10 cellular contexts compared by ENCODE assay signal in genomic region chr18:2173464-2173863, GRCh38.
DNase-seq lines count a peak whose midpoint lies in the region; ATAC-seq and TF ChIP-seq lines count a peak whose summit lies in the region.
"Had no signal": no experiment of that assay in that cellular context is flagged by ENCODE, and none has a peak within 500 bp of the region (broad histone marks: within the 10 kb centered on the region; RNA-seq: fewer than 3 reads in every experiment).

No MANE protein-coding gene starts in this region.

- CTCF ChIA-PET in HEK293 (lab: Yijun Ruan, JAX) (interaction anchor here (0.8 kb wide), 1 partner anchor 68 kb away, joined by 4 read pairs; no protein-coding TSS in a partner anchor), RWPE1 (lab: Yijun Ruan, JAX) (interaction anchor here (1.0 kb wide), 1 partner anchor 15 kb away, joined by 5 read pairs; no protein-coding TSS in a partner anchor), GM10248 (lab: Yijun Ruan, JAX) (interaction anchor here (0.9 kb wide), 1 partner anchor 67 kb away, joined by 3 read pairs; no protein-coding TSS in a partner anchor)
- CTCF ChIA-PET in activated naive CD4-positive, alpha-beta T cell treated with anti-CD3 and anti-CD28 coated beads for 36 hours (lab: Charles Lee): interaction anchor here (1.2 kb wide), 1 partner anchor 9 kb away, joined by 3 read pairs; no protein-coding TSS in a partner anchor

- no peak overlapping the region for H2BK120ac ChIP-seq in trophoblast cell (ENCODE audit: insufficient read depth, low read length, poor library complexity)

- no peaks in the 10 kb centered on the region for H3K27me3 ChIP-seq in trophoblast cell (ENCODE audit: insufficient read depth, low read length)

- no peak overlapping the region for H4K91ac ChIP-seq in trophoblast cell (ENCODE audit: low read depth, low read length)

- POLR2A ChIA-PET in HEK293 (lab: Yijun Ruan, JAX): no interaction called here
- POLR2A ChIA-PET in RWPE1 (lab: Yijun Ruan, JAX; ENCODE audit: low non-redundant PET): no interaction called here
- POLR2A ChIA-PET in GM10248 (lab: Yijun Ruan, JAX): no interaction called here

- H3K4me3 Mint-ChIP-seq in activated T-cell treated with anti-CD3 and anti-CD28 coated beads, Interleukin-2, amount 50 U/mL, for 4 hours: no peak overlapping the region
- no peak overlapping the region for H3K4me3 Mint-ChIP-seq in activated naive CD4-positive, alpha-beta T cell treated with anti-CD3 and anti-CD28 coated beads for 36 hours
- H3K4me3 Mint-ChIP-seq: central memory CD8-positive, alpha-beta T cell had no signal

- no peak overlapping the region for H2AK5ac ChIP-seq in trophoblast cell (ENCODE audit: low read length)

- intact Hi-C loops in activated naive CD4-positive, alpha-beta T cell treated with anti-CD3 and anti-CD28 coated beads for 36 hours (cut with micrococcal nuclease): no loop called here

- H3K4me1 Mint-ChIP-seq in activated T-cell treated with anti-CD3 and anti-CD28 coated beads, Interleukin-2, amount 50 U/mL, for 4 hours (ENCODE audit: low read depth): no peaks in the 10 kb centered on the region
- no peaks in the 10 kb centered on the region for H3K4me1 Mint-ChIP-seq in activated naive CD4-positive, alpha-beta T cell treated with anti-CD3 and anti-CD28 coated beads for 36 hours (ENCODE audit: low read depth)
- H3K4me1 Mint-ChIP-seq: central memory CD8-positive, alpha-beta T cell had no signal

- DNase-seq in RWPE1 (ENCODE audit: low spot score) (peak; percentile 40), fibroblast of mammary gland (ENCODE audit: low read depth) (peak; percentile 83), trophoblast cell (peak; percentile 86 to 89), GM10248 (ENCODE audit: extremely low spot score) (no peak), GM03348 (ENCODE audit: low spot score) (no peak)
- no peak for DNase-seq in activated T-cell treated with anti-CD3 and anti-CD28 coated beads, Interleukin-2, amount 50 U/mL, for 4 hours
- no peak for DNase-seq in activated naive CD4-positive, alpha-beta T cell treated with anti-CD3 and anti-CD28 coated beads for 36 hours
- DNase-seq: hippocampal formation had no signal

- no peak for TF ChIP-seq CTCF in HEK293 (tag by site-specific recombination; IDR thresholded peaks at IDR 0.05)
- TF ChIP-seq CTCF in RWPE1 (conservative IDR thresholded peaks at IDR 0.05; ENCODE audit: low read depth): no peak
- no peak for TF ChIP-seq CTCF in fibroblast of mammary gland (conservative IDR thresholded peaks at IDR 0.05; ENCODE audit: control insufficient read depth, insufficient read depth, low read depth, low read length)
- TF ChIP-seq CTCF in GM10248 (IDR thresholded peaks at IDR 0.05; ENCODE audit: control extremely low read depth, extremely low read depth, low read depth, missing control alignments): no peak

- H3K27ac Mint-ChIP-seq in activated naive CD4-positive, alpha-beta T cell treated with anti-CD3 and anti-CD28 coated beads for 36 hours: no peak overlapping the region

- H3K4me1 ChIP-seq in HEK293 (ENCODE audit: control insufficient read depth, insufficient read depth, low read length) (no peaks in the 10 kb centered on the region), trophoblast cell (ENCODE audit: control insufficient read depth in 1 of 2, insufficient read depth in 2 of 2, low read length in 2 of 2) (peaks cover 0 to 3% of the 10 kb centered on the region in 2 experiments)

- no peak overlapping the region for H3K18ac ChIP-seq in trophoblast cell (ENCODE audit: low read length)

- H3K36me3 ChIP-seq in HEK293 (ENCODE audit: control insufficient read depth in 2 of 2, insufficient read depth in 1 of 2, low read length in 2 of 2): no peaks in the 10 kb centered on the region
- no peaks in the 10 kb centered on the region for H3K36me3 ChIP-seq in trophoblast cell (ENCODE audit: control insufficient read depth in 1 of 2, insufficient read depth in 2 of 2, low read length in 2 of 2)

- no peaks in the 10 kb centered on the region for H3K79me2 ChIP-seq in trophoblast cell (ENCODE audit: control insufficient read depth, insufficient read depth, low read length, poor library complexity)

- WGBS in trophoblast cell (ENCODE audit: extremely low coverage, insufficient coverage, insufficient read length): no CpG with 5 or more reads among the region's 4 CpGs

- no peak overlapping the region for H3K14ac ChIP-seq in trophoblast cell (ENCODE audit: low read length)

- H3K9me3 Mint-ChIP-seq in activated T-cell treated with anti-CD3 and anti-CD28 coated beads, Interleukin-2, amount 50 U/mL, for 4 hours: no peaks in the 10 kb centered on the region
- H3K9me3 Mint-ChIP-seq in activated naive CD4-positive, alpha-beta T cell treated with anti-CD3 and anti-CD28 coated beads for 36 hours: no peaks in the 10 kb centered on the region
- H3K9me3 Mint-ChIP-seq: central memory CD8-positive, alpha-beta T cell had no signal

- no peak overlapping the region for H3K4me3 ChIP-seq in HEK293 (ENCODE audit: low read depth, low read length)
- no peak overlapping the region for H3K4me3 ChIP-seq in fibroblast of mammary gland (ENCODE audit: control insufficient read depth, low read depth, low read length)
- H3K4me3 ChIP-seq in trophoblast cell (ENCODE audit: low read depth, low read length): no peak overlapping the region

- H3K27ac ChIP-seq in HEK293 (ENCODE audit: extremely low read depth, low read depth, low read length): no peak overlapping the region
- no peak overlapping the region for H3K27ac ChIP-seq in RWPE1
- H3K27ac ChIP-seq in trophoblast cell (ENCODE audit: low read depth, low read length): no peak overlapping the region

- peaks cover 3% of the 10 kb centered on the region for H3K79me1 ChIP-seq in trophoblast cell (ENCODE audit: low read length)

- peaks cover 2% of the 10 kb centered on the region for H3K27me3 Mint-ChIP-seq in activated T-cell treated with anti-CD3 and anti-CD28 coated beads, Interleukin-2, amount 50 U/mL, for 4 hours (ENCODE audit: low read depth)
- H3K27me3 Mint-ChIP-seq in activated naive CD4-positive, alpha-beta T cell treated with anti-CD3 and anti-CD28 coated beads for 36 hours (ENCODE audit: low read depth): peaks cover 3% of the 10 kb centered on the region
- H3K27me3 Mint-ChIP-seq: central memory CD8-positive, alpha-beta T cell had no signal

- no peaks in the 10 kb centered on the region for H3K36me3 Mint-ChIP-seq in activated T-cell treated with anti-CD3 and anti-CD28 coated beads, Interleukin-2, amount 50 U/mL, for 4 hours (ENCODE audit: insufficient read depth)
- no peaks in the 10 kb centered on the region for H3K36me3 Mint-ChIP-seq in activated naive CD4-positive, alpha-beta T cell treated with anti-CD3 and anti-CD28 coated beads for 36 hours (ENCODE audit: low read depth)

- H2BK5ac ChIP-seq in trophoblast cell (ENCODE audit: low read depth, low read length, poor library complexity): no peak overlapping the region

- no peak overlapping the region for H4K8ac ChIP-seq in trophoblast cell (ENCODE audit: low read depth, low read length)

- ATAC-seq in activated T-cell treated with anti-CD3 and anti-CD28 coated beads, Interleukin-2, amount 50 U/mL, for 4 hours: no peak

- no peak overlapping the region for H2AFZ ChIP-seq in trophoblast cell (ENCODE audit: insufficient read depth, low read length, poor library complexity)

- no peak overlapping the region for H3K9ac ChIP-seq in trophoblast cell (ENCODE audit: low read length)

- H2BK12ac ChIP-seq in trophoblast cell (ENCODE audit: low read length): no peak overlapping the region

- H3K9me3 ChIP-seq in HEK293 (ENCODE audit: control insufficient read depth, insufficient read depth, low read depth, low read length) (no peaks in the 10 kb centered on the region), trophoblast cell (ENCODE audit: insufficient read depth, low read depth, low read length) (no peaks in the 10 kb centered on the region)

- no peak overlapping the region for H3K4me2 ChIP-seq in trophoblast cell (ENCODE audit: low read length)

- H4K12ac ChIP-seq in trophoblast cell (ENCODE audit: low read depth, low read length): no peak overlapping the region

- no peak overlapping the region for H3K4ac ChIP-seq in trophoblast cell (ENCODE audit: low read depth, low read length)

- no peak overlapping the region for H3K23ac ChIP-seq in trophoblast cell (ENCODE audit: low read length)

TF ChIP-seq in HEK293, 187 proteins besides CTCF, POLR2A, EP300 and RAD21 (continues in another document):
- TF ChIP-seq ZNF660 (tag by site-specific recombination; IDR thresholded peaks at IDR 0.05) (peak; percentile 22; the same call in 1 of the 2 replicates), ZNF777 (tag by site-specific recombination; IDR thresholded peaks at IDR 0.05; ENCODE audit: borderline replicate concordance) (no peak), HOXD13 (CRISPR knock-in tag; IDR thresholded peaks at IDR 0.05; ENCODE audit: borderline replicate concordance) (no peak), ZNF37A (tag by site-specific recombination; IDR thresholded peaks at IDR 0.05) (no peak), ATF2 (tag by site-specific recombination; IDR thresholded peaks at IDR 0.05; ENCODE audit: low read depth) (0 out of 2 replicates have a peak, but pooled peaks have one; percentile 10), ZNF366 (tag by site-specific recombination; conservative IDR thresholded peaks at IDR 0.05) (0 out of 2 replicates have a peak, but pooled peaks have one; percentile 13), SCRT2 (tag by site-specific recombination; IDR thresholded peaks at IDR 0.05) (peak; percentile 57), ZBTB21 (tag by site-specific recombination; IDR thresholded peaks at IDR 0.05) (peak; percentile 93)

Comparison
In these comparisons a context has a peak if more than half of its experiments do, and no peak if none do; other contexts are left out.
1. DNase-seq: peak in RWPE1 (single experiment), fibroblast of mammary gland (single experiment) and trophoblast cell (2 of 2); none in activated T-cell treated with anti-CD3 and anti-CD28 coated beads, Interleukin-2, amount 50 U/mL, for 4 hours (single experiment), GM10248 (single experiment), activated naive CD4-positive, alpha-beta T cell treated with anti-CD3 and anti-CD28 coated beads for 36 hours (single experiment) and GM03348 (single experiment).